ENCODE assay signal across 8 cellular contexts in genomic region chr12:54201001-54201794, GRCh38. TPM values are rescaled to one million over a fixed set of nuclear protein-coding genes. Genes with fewer than 3 reads are reported as not detected.
DNase-seq lines count a peak whose midpoint lies in the region; ATAC-seq and TF ChIP-seq lines count a peak whose summit lies in the region.

No MANE protein-coding gene starts in this region.

- H3K4me3 Mint-ChIP-seq in activated CD4-positive, alpha-beta memory T cell treated with anti-CD3 and anti-CD28 coated beads, Interleukin-2, amount 10 ng/mL, durations not matched to agents 7 days and 5 days: no peak overlapping the region
- no peak overlapping the region for H3K4me3 Mint-ChIP-seq in stimulated activated memory B cell treated with anti-CD40 and anti-IgM and Interleukin-4, amounts not matched to agents 10 μg/mL and 1 μg/mL and 100 μg/mL, for 72 hours

- intact Hi-C loops in mucosa of descending colon (cut with DNase I, micrococcal nuclease): loop anchor here in 1 of 2 donors (5.0 kb wide), 1 partner anchor 194 kb away; the partner anchor contains the start of gene HOXC8

- POLR2A ChIA-PET in activated CD4-positive, alpha-beta memory T cell treated with anti-CD3 and anti-CD28 coated beads, Interleukin-2, amount 10 ng/mL, durations not matched to agents 7 days and 5 days (lab: Charles Lee): interaction anchor here (1.0 to 1.4 kb wide), 4 partner anchors 10 to 202 kb away, joined by 3 to 4 read pairs (median 3); partner anchors contain the start of genes HOXC5 and HOXC9

- peaks cover 55% of the 10 kb centered on the region for H3K27me3 Mint-ChIP-seq in activated CD4-positive, alpha-beta memory T cell treated with anti-CD3 and anti-CD28 coated beads, Interleukin-2, amount 10 ng/mL, durations not matched to agents 7 days and 5 days
- peaks cover 70% of the 10 kb centered on the region for H3K27me3 Mint-ChIP-seq in stimulated activated memory B cell treated with anti-CD40 and anti-IgM and Interleukin-4, amounts not matched to agents 10 μg/mL and 1 μg/mL and 100 μg/mL, for 72 hours

- H3K4me3 ChIP-seq in effector memory CD4-positive, alpha-beta T cell (ENCODE audit: insufficient read depth, low read depth, low read length, poor library complexity, severe bottlenecking): no peak overlapping the region
- no peak overlapping the region for H3K4me3 ChIP-seq in mucosa of descending colon

- H3K9me3 ChIP-seq in effector memory CD4-positive, alpha-beta T cell (ENCODE audit: control insufficient read depth, low read length): no peaks in the 10 kb centered on the region
- no peaks in the 10 kb centered on the region for H3K9me3 ChIP-seq in mucosa of descending colon

- CTCF ChIA-PET in activated CD4-positive, alpha-beta memory T cell treated with anti-CD3 and anti-CD28 coated beads, Interleukin-2, amount 10 ng/mL, durations not matched to agents 7 days and 5 days (lab: Charles Lee): interaction anchor here (0.5 to 4.4 kb wide), 31 partner anchors 8 to 220 kb away, joined by 3 to 85 read pairs (median 4); partner anchors contain the start of genes HOXC10, HOXC4, HOXC5 and HOXC6

- H3K4me1 Mint-ChIP-seq in activated CD4-positive, alpha-beta memory T cell treated with anti-CD3 and anti-CD28 coated beads, Interleukin-2, amount 10 ng/mL, durations not matched to agents 7 days and 5 days: peaks cover 4% of the 10 kb centered on the region
- H3K4me1 Mint-ChIP-seq in stimulated activated memory B cell treated with anti-CD40 and anti-IgM and Interleukin-4, amounts not matched to agents 10 μg/mL and 1 μg/mL and 100 μg/mL, for 72 hours: peaks cover 21% of the 10 kb centered on the region

- ATAC-seq in HG03354 (IDR thresholded peaks at IDR 0.05; ENCODE audit: poor library complexity, severe bottlenecking, unreplicated experiment): peak; percentile 68
- ATAC-seq in mucosa of descending colon: peak; percentile 93
- ATAC-seq in stimulated activated memory B cell treated with anti-CD40 and anti-IgM and Interleukin-4, amounts not matched to agents 10 μg/mL and 1 μg/mL and 100 μg/mL, for 72 hours: peak; percentile 77
- ATAC-seq in HG02938 (IDR thresholded peaks at IDR 0.05; ENCODE audit: unreplicated experiment): no peak

- no peaks in the 10 kb centered on the region for H3K4me1 ChIP-seq in effector memory CD4-positive, alpha-beta T cell (ENCODE audit: control insufficient read depth, insufficient read depth, low read length, poor library complexity, severe bottlenecking)
- H3K4me1 ChIP-seq in mucosa of descending colon (ENCODE audit: low read depth): no peaks in the 10 kb centered on the region

- H3K27ac ChIP-seq in effector memory CD4-positive, alpha-beta T cell (ENCODE audit: insufficient read depth, low read length, poor library complexity, severe bottlenecking): no peak overlapping the region

- DNase-seq in EH (ENCODE audit: low read depth) (peak; percentile 82), NCI-H82 treated with DMSO at 0.1 percent for 48 hours (lab: John Stamatoyannopoulos, UW; ENCODE audit: unreplicated experiment) (peak; percentile 79), mucosa of descending colon (peak; percentile 60 to 77 (median 67))
- peak; percentile 69 for DNase-seq in activated CD4-positive, alpha-beta memory T cell treated with anti-CD3 and anti-CD28 coated beads, Interleukin-2, amount 10 ng/mL, durations not matched to agents 7 days and 5 days
- DNase-seq in effector memory CD4-positive, alpha-beta T cell: peak; percentile 40 to 54 (median 41)

- H3K36me3 ChIP-seq in effector memory CD4-positive, alpha-beta T cell (ENCODE audit: control insufficient read depth, insufficient read depth, low read length): no peaks in the 10 kb centered on the region
- H3K36me3 ChIP-seq in mucosa of descending colon (ENCODE audit: low read depth): no peaks in the 10 kb centered on the region

- H3K27me3 ChIP-seq in effector memory CD4-positive, alpha-beta T cell (replicated peaks; ENCODE audit: control insufficient read depth, insufficient read depth, low read length, poor library complexity, severe bottlenecking): peaks cover 18% of the 10 kb centered on the region

- no peaks in the 10 kb centered on the region for H3K36me3 Mint-ChIP-seq in activated CD4-positive, alpha-beta memory T cell treated with anti-CD3 and anti-CD28 coated beads, Interleukin-2, amount 10 ng/mL, durations not matched to agents 7 days and 5 days (ENCODE audit: low read depth)
- no peaks in the 10 kb centered on the region for H3K36me3 Mint-ChIP-seq in stimulated activated memory B cell treated with anti-CD40 and anti-IgM and Interleukin-4, amounts not matched to agents 10 μg/mL and 1 μg/mL and 100 μg/mL, for 72 hours

- no peak overlapping the region for H3K27ac Mint-ChIP-seq in activated CD4-positive, alpha-beta memory T cell treated with anti-CD3 and anti-CD28 coated beads, Interleukin-2, amount 10 ng/mL, durations not matched to agents 7 days and 5 days
- no peak overlapping the region for H3K27ac Mint-ChIP-seq in stimulated activated memory B cell treated with anti-CD40 and anti-IgM and Interleukin-4, amounts not matched to agents 10 μg/mL and 1 μg/mL and 100 μg/mL, for 72 hours

- peak; percentile 93 for TF ChIP-seq CTCF in mucosa of descending colon (IDR thresholded peaks at IDR 0.05)

- no peaks in the 10 kb centered on the region for H3K9me3 Mint-ChIP-seq in activated CD4-positive, alpha-beta memory T cell treated with anti-CD3 and anti-CD28 coated beads, Interleukin-2, amount 10 ng/mL, durations not matched to agents 7 days and 5 days
- no peaks in the 10 kb centered on the region for H3K9me3 Mint-ChIP-seq in stimulated activated memory B cell treated with anti-CD40 and anti-IgM and Interleukin-4, amounts not matched to agents 10 μg/mL and 1 μg/mL and 100 μg/mL, for 72 hours

RNA-seq across cellular contexts. Expression of gene SMUG1, which starts 12.4 kb away (rescaled TPM):
- total RNA-seq in activated CD4-positive, alpha-beta memory T cell treated with anti-CD3 and anti-CD28 coated beads, Interleukin-2, amount 10 ng/mL, durations not matched to agents 7 days and 5 days: 10 to 100 TPM; 25.7 to 27.9 TPM
- total RNA-seq in mucosa of descending colon: 10 to 100 TPM; 26.2 to 39.4 (median 28.9) TPM
